In genomic region chr22:25098445-25099081, GRCh38 we compare ENCODE assay signal across 2 cellular contexts.
TF ChIP-seq lines count a peak whose summit lies in the region.

No MANE protein-coding gene starts in this region.

TF ChIP-seq in HEK293, 187 proteins besides CTCF, POLR2A, EP300 and RAD21 (continues in another document):
- TF ChIP-seq ZIC2 (tag by site-specific recombination; IDR thresholded peaks at IDR 0.05), result peak; percentile 61; the same call in 1 of the 2 replicates
- no peak for TF ChIP-seq ZNF549 (tag by site-specific recombination; IDR thresholded peaks at IDR 0.05)
- no peak for TF ChIP-seq ZNF777 (tag by site-specific recombination; IDR thresholded peaks at IDR 0.05; ENCODE audit: borderline replicate concordance)
- no peak for TF ChIP-seq SP7 (tag by site-specific recombination; IDR thresholded peaks at IDR 0.05)
- TF ChIP-seq ZNF596 (tag by site-specific recombination; IDR thresholded peaks at IDR 0.05), result no peak
- no peak for TF ChIP-seq ZNF426 (tag by site-specific recombination; IDR thresholded peaks at IDR 0.05)
- TF ChIP-seq ZFHX2 (tag by site-specific recombination; conservative IDR thresholded peaks at IDR 0.05), result peak; percentile 94
- TF ChIP-seq PRDM4 (tag by site-specific recombination; IDR thresholded peaks at IDR 0.05), result no peak
- TF ChIP-seq ZNF223 (tag by site-specific recombination; IDR thresholded peaks at IDR 0.05), result no peak
- no peak for TF ChIP-seq ZNF660 (tag by site-specific recombination; IDR thresholded peaks at IDR 0.05)
- TF ChIP-seq ZNF16 (tag by site-specific recombination; IDR thresholded peaks at IDR 0.05; ENCODE audit: low read depth), result no peak
- no peak for TF ChIP-seq ZNF473 (tag by site-specific recombination; IDR thresholded peaks at IDR 0.05)
- TF ChIP-seq ZNF544 (tag by site-specific recombination; IDR thresholded peaks at IDR 0.05), result no peak
- TF ChIP-seq ZEB2 (tag by site-specific recombination; IDR thresholded peaks at IDR 0.05), result no peak
- TF ChIP-seq ZNF658 (tag by site-specific recombination; IDR thresholded peaks at IDR 0.05), result no peak
- TF ChIP-seq EGR2 (tag by site-specific recombination; IDR thresholded peaks at IDR 0.05; ENCODE audit: low read depth), result peak; percentile 88
- TF ChIP-seq, protein P1, sequence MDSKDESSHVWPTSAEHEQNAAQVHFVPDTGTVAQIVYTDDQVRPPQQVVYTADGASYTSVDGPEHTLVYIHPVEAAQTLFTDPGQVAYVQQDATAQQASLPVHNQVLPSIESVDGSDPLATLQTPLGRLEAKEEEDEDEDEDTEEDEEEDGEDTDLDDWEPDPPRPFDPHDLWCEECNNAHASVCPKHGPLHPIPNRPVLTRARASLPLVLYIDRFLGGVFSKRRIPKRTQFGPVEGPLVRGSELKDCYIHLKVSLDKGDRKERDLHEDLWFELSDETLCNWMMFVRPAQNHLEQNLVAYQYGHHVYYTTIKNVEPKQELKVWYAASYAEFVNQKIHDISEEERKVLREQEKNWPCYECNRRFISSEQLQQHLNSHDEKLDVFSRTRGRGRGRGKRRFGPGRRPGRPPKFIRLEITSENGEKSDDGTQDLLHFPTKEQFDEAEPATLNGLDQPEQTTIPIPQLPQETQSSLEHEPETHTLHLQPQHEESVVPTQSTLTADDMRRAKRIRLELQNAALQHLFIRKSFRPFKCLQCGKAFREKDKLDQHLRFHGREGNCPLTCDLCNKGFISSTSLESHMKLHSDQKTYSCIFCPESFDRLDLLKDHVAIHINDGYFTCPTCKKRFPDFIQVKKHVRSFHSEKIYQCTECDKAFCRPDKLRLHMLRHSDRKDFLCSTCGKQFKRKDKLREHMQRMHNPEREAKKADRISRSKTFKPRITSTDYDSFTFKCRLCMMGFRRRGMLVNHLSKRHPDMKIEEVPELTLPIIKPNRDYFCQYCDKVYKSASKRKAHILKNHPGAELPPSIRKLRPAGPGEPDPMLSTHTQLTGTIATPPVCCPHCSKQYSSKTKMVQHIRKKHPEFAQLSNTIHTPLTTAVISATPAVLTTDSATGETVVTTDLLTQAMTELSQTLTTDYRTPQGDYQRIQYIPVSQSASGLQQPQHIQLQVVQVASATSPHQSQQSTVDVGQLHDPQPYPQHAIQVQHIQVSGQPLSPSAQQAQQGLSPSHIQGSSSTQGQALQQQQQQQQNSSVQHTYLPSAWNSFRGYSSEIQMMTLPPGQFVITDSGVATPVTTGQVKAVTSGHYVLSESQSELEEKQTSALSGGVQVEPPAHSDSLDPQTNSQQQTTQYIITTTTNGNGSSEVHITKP (tag by site-specific recombination; IDR thresholded peaks at IDR 0.05), result no peak
- TF ChIP-seq, protein P2, sequence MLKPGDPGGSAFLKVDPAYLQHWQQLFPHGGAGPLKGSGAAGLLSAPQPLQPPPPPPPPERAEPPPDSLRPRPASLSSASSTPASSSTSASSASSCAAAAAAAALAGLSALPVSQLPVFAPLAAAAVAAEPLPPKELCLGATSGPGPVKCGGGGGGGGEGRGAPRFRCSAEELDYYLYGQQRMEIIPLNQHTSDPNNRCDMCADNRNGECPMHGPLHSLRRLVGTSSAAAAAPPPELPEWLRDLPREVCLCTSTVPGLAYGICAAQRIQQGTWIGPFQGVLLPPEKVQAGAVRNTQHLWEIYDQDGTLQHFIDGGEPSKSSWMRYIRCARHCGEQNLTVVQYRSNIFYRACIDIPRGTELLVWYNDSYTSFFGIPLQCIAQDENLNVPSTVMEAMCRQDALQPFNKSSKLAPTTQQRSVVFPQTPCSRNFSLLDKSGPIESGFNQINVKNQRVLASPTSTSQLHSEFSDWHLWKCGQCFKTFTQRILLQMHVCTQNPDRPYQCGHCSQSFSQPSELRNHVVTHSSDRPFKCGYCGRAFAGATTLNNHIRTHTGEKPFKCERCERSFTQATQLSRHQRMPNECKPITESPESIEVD (tag by site-specific recombination; IDR thresholded peaks at IDR 0.05), result no peak

TF ChIP-seq in H1, 55 proteins besides CTCF, POLR2A, EP300 and RAD21:
- TF ChIP-seq EGR1 (IDR thresholded peaks at IDR 0.05; ENCODE audit: borderline replicate concordance, low read depth, low read length) (peak; percentile 69; the same call in 1 of the 2 replicates), MAX (IDR thresholded peaks at IDR 0.05) (peak; percentile 10; the same call in 1 of the 2 replicates), EZH2 (IDR thresholded peaks at IDR 0.05; ENCODE audit: low read depth, low read length, severe bottlenecking) (no peak), SUZ12 (IDR thresholded peaks at IDR 0.05; ENCODE audit: low read length) (no peak), SIN3A (conservative IDR thresholded peaks at IDR 0.05 in 1 of 2, IDR thresholded peaks at IDR 0.05 in 1 of 2; ENCODE audit: low read depth in 1 of 2, low read length in 2 of 2) (peak in 1 of 2 experiments; percentile 52; a peak in 1 of 4 replicates), CHD2 (IDR thresholded peaks at IDR 0.05; ENCODE audit: low read length) (no peak), CTBP2 (IDR thresholded peaks at IDR 0.05; ENCODE audit: borderline replicate concordance, insufficient read depth, insufficient read length, low read length) (no peak), BRCA1 (IDR thresholded peaks at IDR 0.05; ENCODE audit: low read depth, low read length) (no peak), BACH1 (IDR thresholded peaks at IDR 0.05; ENCODE audit: low read length) (no peak), RNF2 (IDR thresholded peaks at IDR 0.05; ENCODE audit: borderline replicate concordance, low read depth, low read length, missing control alignments, poor library complexity, severe bottlenecking) (no peak), TEAD4 (IDR thresholded peaks at IDR 0.05; ENCODE audit: low read depth, low read length) (peak; percentile 61), CBX5 (IDR thresholded peaks at IDR 0.05; ENCODE audit: low read depth, low read length) (no peak), KDM4A (IDR thresholded peaks at IDR 0.05; ENCODE audit: low read depth, low read length, severe bottlenecking) (no peak), CBX8 (IDR thresholded peaks at IDR 0.05; ENCODE audit: borderline replicate concordance, low read depth, low read length) (no peak), ATF3 (IDR thresholded peaks at IDR 0.05; ENCODE audit: insufficient read depth, low read depth, low read length) (no peak), TAF7 (optimal IDR thresholded peaks at IDR 0.05; ENCODE audit: borderline replicate concordance, low read depth, low read length) (no peak), HDAC2 (IDR thresholded peaks at IDR 0.05; ENCODE audit: borderline replicate concordance in 1 of 2, low read depth in 2 of 2, low read length in 2 of 2) (0 out of 4 replicates have a peak, but pooled peaks of 1 of the 2 experiments have one; percentile 26), YY1 (IDR thresholded peaks at IDR 0.05; ENCODE audit: low read depth, low read length) (no peak), ZNF274 (IDR thresholded peaks at IDR 0.05; ENCODE audit: borderline replicate concordance, extremely low read depth, low read length) (no peak), BCL11A (IDR thresholded peaks at IDR 0.05; ENCODE audit: low read depth in 2 of 2, low read length in 2 of 2) (no peak), SAP30 (IDR thresholded peaks at IDR 0.05; ENCODE audit: insufficient read depth, insufficient replicate concordance, low read length) (no peak)
- TF ChIP-seq, protein P3, sequence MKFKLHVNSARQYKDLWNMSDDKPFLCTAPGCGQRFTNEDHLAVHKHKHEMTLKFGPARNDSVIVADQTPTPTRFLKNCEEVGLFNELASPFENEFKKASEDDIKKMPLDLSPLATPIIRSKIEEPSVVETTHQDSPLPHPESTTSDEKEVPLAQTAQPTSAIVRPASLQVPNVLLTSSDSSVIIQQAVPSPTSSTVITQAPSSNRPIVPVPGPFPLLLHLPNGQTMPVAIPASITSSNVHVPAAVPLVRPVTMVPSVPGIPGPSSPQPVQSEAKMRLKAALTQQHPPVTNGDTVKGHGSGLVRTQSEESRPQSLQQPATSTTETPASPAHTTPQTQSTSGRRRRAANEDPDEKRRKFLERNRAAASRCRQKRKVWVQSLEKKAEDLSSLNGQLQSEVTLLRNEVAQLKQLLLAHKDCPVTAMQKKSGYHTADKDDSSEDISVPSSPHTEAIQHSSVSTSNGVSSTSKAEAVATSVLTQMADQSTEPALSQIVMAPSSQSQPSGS (IDR thresholded peaks at IDR 0.05; ENCODE audit: low read length), result no peak
